ENCODE assay signal across 16 cellular contexts in the genomic region with DNA sequence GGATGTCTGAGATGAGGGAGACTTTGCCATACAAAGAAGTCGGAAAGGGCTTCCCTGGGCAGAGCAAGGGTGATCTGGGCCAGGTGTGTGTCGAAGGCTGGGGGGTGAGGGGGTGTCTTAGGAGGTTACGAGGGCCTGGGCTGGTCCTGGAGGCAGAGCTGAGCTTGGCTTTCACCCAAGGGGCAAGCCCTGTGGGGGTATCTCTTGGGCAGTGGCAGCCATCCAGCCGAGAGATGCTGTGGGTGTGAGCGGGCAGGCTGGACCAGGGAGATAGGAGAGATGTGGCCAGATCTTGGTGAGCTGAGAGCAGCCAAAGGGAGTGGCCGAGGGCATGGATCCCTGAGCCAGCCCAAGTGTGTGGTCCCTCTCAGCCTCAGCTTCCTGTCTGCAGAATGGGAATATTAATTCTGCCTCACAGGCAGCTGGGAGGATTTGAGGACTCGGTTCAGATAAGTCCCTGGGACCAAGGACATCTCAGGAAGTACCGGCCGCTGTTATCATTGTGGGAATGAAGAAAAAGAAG. TPM values are rescaled to one million over a fixed set of nuclear protein-coding genes. Genes with fewer than 3 reads are reported as not detected.
A peak's percentile ranks its signal among the peaks of the same experiment; 100 is the strongest.
DNase-seq lines count a peak whose midpoint lies in the region.
"Had no signal": no experiment of that assay in that cellular context is flagged by ENCODE, and none has a peak within 500 bp of the region (broad histone marks: within the 10 kb centered on the region; RNA-seq: fewer than 3 reads in every experiment).

No MANE protein-coding gene starts in this region.

- no peak overlapping the region for H3K4ac ChIP-seq in mesendoderm (ENCODE audit: low read depth, low read length)

- H3K27ac Mint-ChIP-seq in activated CD4-positive, alpha-beta memory T cell treated with anti-CD3 and anti-CD28 coated beads for 36 hours, result no peak overlapping the region
- H3K27ac Mint-ChIP-seq in activated CD4-positive, alpha-beta memory T cell treated with anti-CD3 and anti-CD28 coated beads, Interleukin-2, amount 10 ng/mL, durations not matched to agents 7 days and 5 days, result no peak overlapping the region

- CTCF ChIA-PET in activated CD4-positive, alpha-beta memory T cell treated with anti-CD3 and anti-CD28 coated beads for 36 hours (lab: Charles Lee), result interaction anchor here (15.1 kb wide), 1 partner anchor 18 kb away, joined by 156 read pairs; no protein-coding TSS in a partner anchor
- CTCF ChIA-PET in activated CD4-positive, alpha-beta memory T cell treated with anti-CD3 and anti-CD28 coated beads, Interleukin-2, amount 10 ng/mL, durations not matched to agents 7 days and 5 days (lab: Charles Lee), result no interaction called here

- POLR2A ChIA-PET in activated CD4-positive, alpha-beta memory T cell treated with anti-CD3 and anti-CD28 coated beads for 36 hours (lab: Charles Lee), result no interaction called here
- POLR2A ChIA-PET in activated CD4-positive, alpha-beta memory T cell treated with anti-CD3 and anti-CD28 coated beads, Interleukin-2, amount 10 ng/mL, durations not matched to agents 7 days and 5 days (lab: Charles Lee), result interaction anchor here (1.2 to 17.9 kb wide), 2 partner anchors 17 to 35 kb away, joined by 3 to 286 read pairs; no protein-coding TSS in a partner anchor

- H3K4me1 Mint-ChIP-seq in activated CD4-positive, alpha-beta memory T cell treated with anti-CD3 and anti-CD28 coated beads for 36 hours (ENCODE audit: low read depth), result peaks cover 51% of the 10 kb centered on the region
- H3K4me1 Mint-ChIP-seq in activated CD4-positive, alpha-beta memory T cell treated with anti-CD3 and anti-CD28 coated beads, Interleukin-2, amount 10 ng/mL, durations not matched to agents 7 days and 5 days, result peaks cover 50% of the 10 kb centered on the region

- H3K9me3 ChIP-seq in KOPT-K1 (ENCODE audit: insufficient read depth, low read length, poor library complexity, severe bottlenecking), result no peaks in the 10 kb centered on the region
- H3K9me3 ChIP-seq in esophagus (ENCODE audit: control insufficient read depth in 2 of 2, insufficient read depth in 1 of 2, low read depth in 1 of 2, low read length in 1 of 2), result peaks cover 0 to 2% of the 10 kb centered on the region in 2 donors
- H3K9me3 ChIP-seq: A549, left ventricle myocardium inferior had no signal

- no peak overlapping the region for H2BK5ac ChIP-seq in mesendoderm (ENCODE audit: low read length)

- H3K9ac ChIP-seq in mesendoderm (ENCODE audit: low read length), result no peak overlapping the region

- no peak overlapping the region for H3K18ac ChIP-seq in mesendoderm (ENCODE audit: low read length)

- WGBS in esophagus, 2 donors, result 72 to 87% methylated on average over 9 of the region's 9 CpGs
- no CpG with 5 or more reads among the region's 9 CpGs for WGBS in mesendoderm (ENCODE audit: extremely low coverage, insufficient coverage, low lambda C conversion rate)

- H2BK15ac ChIP-seq in mesendoderm (replicated peaks; ENCODE audit: low read depth), result no peak overlapping the region

- DNase-seq in activated CD4-positive, alpha-beta memory T cell treated with anti-CD3 and anti-CD28 coated beads for 36 hours, result peak; percentile 3
- no peak for DNase-seq in activated CD4-positive, alpha-beta memory T cell treated with anti-CD3 and anti-CD28 coated beads, Interleukin-2, amount 10 ng/mL, durations not matched to agents 7 days and 5 days
- peak; percentile 14 for DNase-seq in stimulated activated CD8-positive, alpha-beta memory T cell treated with anti-CD3 and anti-CD28 coated beads, Interleukin-4, amount 100 ng/mL, for 48 hours
- DNase-seq in mesendoderm (no peak), NCI-H510A treated with DMSO at 0.1 percent for 48 hours (lab: John Stamatoyannopoulos, UW) (no peak), NCI-H1436 (lab: John Stamatoyannopoulos, UW) (no peak)
- DNase-seq: left ventricle myocardium inferior; NCI-H1694 treated with DMSO at 0.1 percent for 48 hours; NCI-H510A; OCI-M1; stimulated activated CD4-positive, alpha-beta T cell treated with anti-CD3 and anti-CD28 coated beads, Interleukin-15, amount 100 ng/mL, for 24 hours had no signal

- no peaks in the 10 kb centered on the region for H3K79me1 ChIP-seq in mesendoderm (ENCODE audit: low read length)

- peaks cover 2% of the 10 kb centered on the region for H3K36me3 Mint-ChIP-seq in activated CD4-positive, alpha-beta memory T cell treated with anti-CD3 and anti-CD28 coated beads for 36 hours
- peaks cover 13% of the 10 kb centered on the region for H3K36me3 Mint-ChIP-seq in activated CD4-positive, alpha-beta memory T cell treated with anti-CD3 and anti-CD28 coated beads, Interleukin-2, amount 10 ng/mL, durations not matched to agents 7 days and 5 days (ENCODE audit: low read depth)

- H3K36me3 ChIP-seq in KOPT-K1 (ENCODE audit: insufficient read depth, low read length) (peaks cover 16% of the 10 kb centered on the region), esophagus (ENCODE audit: control insufficient read depth in 2 of 2, insufficient read depth in 2 of 2, low read length in 1 of 2) (no peaks in the 10 kb centered on the region), mesendoderm (ENCODE audit: control insufficient read depth, insufficient read depth, low read length) (no peaks in the 10 kb centered on the region)
- H3K36me3 ChIP-seq: left ventricle myocardium inferior had no signal

- H3K79me2 ChIP-seq in mesendoderm (ENCODE audit: control insufficient read depth, insufficient read depth, low read length), result no peaks in the 10 kb centered on the region

- no peak overlapping the region for H4K8ac ChIP-seq in mesendoderm (ENCODE audit: low read depth, low read length)

- H2AK5ac ChIP-seq in mesendoderm (ENCODE audit: low read length), result no peak overlapping the region

- H3K4me3 ChIP-seq in esophagus (ENCODE audit: low read depth in 1 of 2, low read length in 2 of 2) (no peak overlapping the region), mesendoderm (ENCODE audit: low read length) (no peak overlapping the region)
- H3K4me3 ChIP-seq: A549, left ventricle myocardium inferior had no signal

- intact Hi-C loops in activated CD4-positive, alpha-beta memory T cell treated with anti-CD3 and anti-CD28 coated beads for 36 hours (cut with micrococcal nuclease), result no loop called here

- H3K9me3 Mint-ChIP-seq in activated CD4-positive, alpha-beta memory T cell treated with anti-CD3 and anti-CD28 coated beads for 36 hours, result no peaks in the 10 kb centered on the region
- H3K9me3 Mint-ChIP-seq in activated CD4-positive, alpha-beta memory T cell treated with anti-CD3 and anti-CD28 coated beads, Interleukin-2, amount 10 ng/mL, durations not matched to agents 7 days and 5 days, result no peaks in the 10 kb centered on the region

- no peak overlapping the region for H2BK120ac ChIP-seq in mesendoderm (ENCODE audit: low read depth, low read length)

- H3K56ac ChIP-seq in mesendoderm (ENCODE audit: low read length), result no peak overlapping the region

- H3K27ac ChIP-seq in KOPT-K1 (ENCODE audit: low read depth, low read length, poor library complexity, severe bottlenecking) (peak overlapping the region; percentile 98), esophagus (ENCODE audit: low read depth in 2 of 2, low read length in 1 of 2) (peak overlapping the region; percentile 29 to 52), mesendoderm (ENCODE audit: low read depth, low read length) (no peak overlapping the region)
- H3K27ac ChIP-seq: A549, left ventricle myocardium inferior, VCaP had no signal

- H3K4me1 ChIP-seq in esophagus (ENCODE audit: control insufficient read depth in 2 of 2, insufficient read depth in 2 of 2, low read length in 1 of 2) (peaks cover 9 to 23% of the 10 kb centered on the region in 2 donors), mesendoderm (ENCODE audit: control insufficient read depth, low read depth, low read length) (no peaks in the 10 kb centered on the region)
- H3K4me1 ChIP-seq: A549, left ventricle myocardium inferior had no signal

- no peak overlapping the region for H3K4me2 ChIP-seq in mesendoderm (ENCODE audit: low read length)
- H3K4me2 ChIP-seq: A549 had no signal

- H3K23ac ChIP-seq in mesendoderm (ENCODE audit: low read length), result no peak overlapping the region

- no peaks in the 10 kb centered on the region for H3K27me3 Mint-ChIP-seq in activated CD4-positive, alpha-beta memory T cell treated with anti-CD3 and anti-CD28 coated beads for 36 hours
- no peaks in the 10 kb centered on the region for H3K27me3 Mint-ChIP-seq in activated CD4-positive, alpha-beta memory T cell treated with anti-CD3 and anti-CD28 coated beads, Interleukin-2, amount 10 ng/mL, durations not matched to agents 7 days and 5 days

- H3K27me3 ChIP-seq in esophagus (ENCODE audit: control insufficient read depth in 1 of 2, insufficient read depth in 2 of 2, low read length in 2 of 2) (no peaks in the 10 kb centered on the region), mesendoderm (ENCODE audit: insufficient read depth, low read length, poor library complexity) (no peaks in the 10 kb centered on the region)

- H4K5ac ChIP-seq in mesendoderm (ENCODE audit: low read length), result no peak overlapping the region

- no peak overlapping the region for H3K4me3 Mint-ChIP-seq in activated CD4-positive, alpha-beta memory T cell treated with anti-CD3 and anti-CD28 coated beads for 36 hours
- H3K4me3 Mint-ChIP-seq in activated CD4-positive, alpha-beta memory T cell treated with anti-CD3 and anti-CD28 coated beads, Interleukin-2, amount 10 ng/mL, durations not matched to agents 7 days and 5 days, result no peak overlapping the region

RNA-seq across cellular contexts. Expression of a gene that starts 33.0 kb away (rescaled TPM):
- 10 to 100 TPM; 63.5 to 63.6 TPM for total RNA-seq in activated CD4-positive, alpha-beta memory T cell treated with anti-CD3 and anti-CD28 coated beads for 36 hours
- total RNA-seq in activated CD4-positive, alpha-beta memory T cell treated with anti-CD3 and anti-CD28 coated beads, Interleukin-2, amount 10 ng/mL, durations not matched to agents 7 days and 5 days, result 100 to 1,000 TPM; 202 to 210 TPM
- 1,000 to 10,000 TPM; 1,481 to 3,581 TPM for polyA plus RNA-seq in esophagus
- 0.10 TPM for polyA plus RNA-seq in mesendoderm (2013, experiment 1 of 2)
- 0.14 TPM for polyA plus RNA-seq in mesendoderm (2013, experiment 2 of 2)
- total RNA-seq: fibroblast of lung had no signal
- polyA plus RNA-seq: A549, fibroblast of lung had no signal

Comparison
In these comparisons a context has a peak if more than half of its experiments do, and no peak if none do; other contexts are left out.
1. DNase-seq: peak in activated CD4-positive, alpha-beta memory T cell treated with anti-CD3 and anti-CD28 coated beads for 36 hours (single experiment) and stimulated activated CD8-positive, alpha-beta memory T cell treated with anti-CD3 and anti-CD28 coated beads, Interleukin-4, amount 100 ng/mL, for 48 hours (single experiment); none in activated CD4-positive, alpha-beta memory T cell treated with anti-CD3 and anti-CD28 coated beads, Interleukin-2, amount 10 ng/mL, durations not matched to agents 7 days and 5 days (single experiment), mesendoderm (single experiment), NCI-H510A treated with DMSO at 0.1 percent for 48 hours (single experiment) and NCI-H1436 (single experiment).